Comparison of ENCODE assay signal across 8 cellular contexts in genomic region chr16:83898463-83899271, GRCh38. TPM values are rescaled to one million over a fixed set of nuclear protein-coding genes. Genes with fewer than 3 reads are reported as not detected.
A peak's percentile ranks its signal among the peaks of the same experiment; 100 is the strongest.
DNase-seq lines count a peak whose midpoint lies in the region; ATAC-seq and TF ChIP-seq lines count a peak whose summit lies in the region.

Gene MLYCD (plus strand): TSS chr16:83899115. CDS start chr16:83899145, 30 bp downstream.

- H2BK120ac ChIP-seq in mesenchymal stem cell (ENCODE audit: low read depth, low read length) = no peak within 1 kb of the TSS

- peak within 1 kb of the TSS; percentile 31 for H3K27ac ChIP-seq in effector memory CD4-positive, alpha-beta T cell (ENCODE audit: insufficient read depth, low read length, poor library complexity, severe bottlenecking)
- H3K27ac ChIP-seq in mesenchymal stem cell (ENCODE audit: low read length, poor library complexity, severe bottlenecking) = peak within 1 kb of the TSS; percentile 17

- H4K91ac ChIP-seq in mesenchymal stem cell (ENCODE audit: low read length) = peak within 1 kb of the TSS; percentile 80

- H3K27me3 ChIP-seq in BE2C (no peaks in the 10 kb centered on the region), mesenchymal stem cell (ENCODE audit: control insufficient read depth in 1 of 2, insufficient read depth in 1 of 2, low read length in 2 of 2) (no peaks in the 10 kb centered on the region)
- H3K27me3 ChIP-seq in effector memory CD4-positive, alpha-beta T cell (replicated peaks; ENCODE audit: control insufficient read depth, insufficient read depth, low read length, poor library complexity, severe bottlenecking) = no peaks in the 10 kb centered on the region

- no peaks in the 10 kb centered on the region for H3K36me3 ChIP-seq in BE2C
- H3K36me3 ChIP-seq in effector memory CD4-positive, alpha-beta T cell (ENCODE audit: control insufficient read depth, insufficient read depth, low read length) = no peaks in the 10 kb centered on the region
- peaks cover 0 to 3% of the 10 kb centered on the region in 2 experiments for H3K36me3 ChIP-seq in mesenchymal stem cell (ENCODE audit: control insufficient read depth in 1 of 2, insufficient read depth in 2 of 2, low read depth in 1 of 2, low read length in 2 of 2)

- peak; percentile 84 for DNase-seq in BE2C
- peak; percentile 46 for DNase-seq in NCI-H774 (lab: John Stamatoyannopoulos, UW)
- DNase-seq in activated CD8-positive, alpha-beta memory T cell treated with anti-CD3 and anti-CD28 coated beads for 4 hours (ENCODE audit: low read depth in 2 of 2) = peak; percentile 31 to 38
- DNase-seq in effector memory CD4-positive, alpha-beta T cell = peak; percentile 52 to 68 (median 57)
- DNase-seq in mesenchymal stem cell = peak; percentile 76
- peak; percentile 38 for DNase-seq in stimulated activated CD8-positive, alpha-beta memory T cell treated with anti-CD3 and anti-CD28 coated beads, Interleukin-12 subunit alpha, Interleukin-12 subunit beta, amount 100 ng/mL, for 24 hours (ENCODE audit: extremely low read depth)

- peak; percentile 95 for ATAC-seq in HG03139 (IDR thresholded peaks at IDR 0.05; ENCODE audit: unreplicated experiment)

- H3K9me3 ChIP-seq in BE2C = no peaks in the 10 kb centered on the region
- no peaks in the 10 kb centered on the region for H3K9me3 ChIP-seq in effector memory CD4-positive, alpha-beta T cell (ENCODE audit: control insufficient read depth, low read length)
- H3K9me3 ChIP-seq in mesenchymal stem cell (ENCODE audit: control insufficient read depth, low read length) = no peaks in the 10 kb centered on the region

- peak; percentile 71 for TF ChIP-seq POLR2A in GM18951 (IDR thresholded peaks at IDR 0.05; ENCODE audit: extremely low read depth, insufficient read depth, insufficient read length)

- H3K4ac ChIP-seq in mesenchymal stem cell (ENCODE audit: low read depth in 1 of 2, low read length in 2 of 2) = peak within 1 kb of the TSS; percentile 30 to 37

- H2AFZ ChIP-seq in mesenchymal stem cell (ENCODE audit: low read depth, low read length) = peak within 1 kb of the TSS; percentile 97

- no peak for TF ChIP-seq CTCF in BE2C (IDR thresholded peaks at IDR 0.05; ENCODE audit: low read depth, low read length)

- peak within 1 kb of the TSS in 1 of 2 experiments; percentile 95 for H3K14ac ChIP-seq in mesenchymal stem cell (ENCODE audit: low read length in 2 of 2)

- peak within 1 kb of the TSS; percentile 85 for H2BK15ac ChIP-seq in mesenchymal stem cell (ENCODE audit: low read depth, poor library complexity, severe bottlenecking)

- H3K4me1 ChIP-seq in BE2C = no peaks in the 10 kb centered on the region; the same call in none of the 2 replicates
- peaks cover 7% of the 10 kb centered on the region for H3K4me1 ChIP-seq in effector memory CD4-positive, alpha-beta T cell (ENCODE audit: control insufficient read depth, insufficient read depth, low read length, poor library complexity, severe bottlenecking)
- H3K4me1 ChIP-seq in mesenchymal stem cell (ENCODE audit: control insufficient read depth, insufficient read depth, low read depth, low read length) = peaks cover 9% of the 10 kb centered on the region

- H3K23ac ChIP-seq in mesenchymal stem cell (ENCODE audit: low read length in 2 of 2) = peak within 1 kb of the TSS in 1 of 2 experiments; percentile 96

- H2BK12ac ChIP-seq in mesenchymal stem cell (ENCODE audit: low read length in 2 of 2) = peak within 1 kb of the TSS in 1 of 2 experiments; percentile 72

- H3K9ac ChIP-seq in mesenchymal stem cell (ENCODE audit: low read length) = peak within 1 kb of the TSS; percentile 86

- WGBS in mesenchymal stem cell = 22% methylated on average over 24 of the region's 69 CpGs

- peak within 1 kb of the TSS; percentile 74 to 87 for H3K18ac ChIP-seq in mesenchymal stem cell (ENCODE audit: low read depth in 1 of 2, low read length in 2 of 2)

- peak within 1 kb of the TSS; percentile 92 for H3K4me2 ChIP-seq in mesenchymal stem cell (ENCODE audit: low read length, poor library complexity, severe bottlenecking)

- H3K4me3 ChIP-seq in BE2C (ENCODE audit: low read depth, low read length) (peak within 1 kb of the TSS; percentile 61), mesenchymal stem cell (ENCODE audit: insufficient read depth in 1 of 2, low read depth in 1 of 2, low read length in 2 of 2) (peak within 1 kb of the TSS; percentile 86 to 95)
- peak within 1 kb of the TSS; percentile 77 for H3K4me3 ChIP-seq in effector memory CD4-positive, alpha-beta T cell (ENCODE audit: insufficient read depth, low read depth, low read length, poor library complexity, severe bottlenecking)

- peaks cover 14% of the 10 kb centered on the region for H3K79me1 ChIP-seq in mesenchymal stem cell (replicated peaks; ENCODE audit: low read length, poor library complexity, severe bottlenecking)

- peak within 1 kb of the TSS; percentile 82 for H4K8ac ChIP-seq in mesenchymal stem cell (ENCODE audit: low read length)

- H2AK5ac ChIP-seq in mesenchymal stem cell (ENCODE audit: low read length, severe bottlenecking) = no peak within 1 kb of the TSS

- in situ Hi-C loops in GM18951 (cut with MboI; ENCODE audit: low sequenced_read_pairs, unreplicated experiment) = no loop called here

- no peak within 1 kb of the TSS for H2BK5ac ChIP-seq in mesenchymal stem cell (ENCODE audit: low read depth, low read length, poor library complexity, severe bottlenecking)

RNA-seq across cellular contexts. Expression of gene MLYCD, which starts in this region (rescaled TPM):
- 1.8 TPM for polyA plus RNA-seq in BE2C (2012; ENCODE audit: insufficient read depth, insufficient read length, low read depth)
- polyA plus RNA-seq in mesenchymal stem cell (2013, experiment 1 of 2) = 1.3 TPM
- 1.2 TPM for polyA plus RNA-seq in mesenchymal stem cell (2013, experiment 2 of 2)

Comparison
In these comparisons a context has a peak if more than half of its experiments do, and no peak if none do; other contexts are left out.
1. Peak in every context shown above with its lines: DNase-seq, ATAC-seq, H3K4me3 ChIP-seq and H3K27ac ChIP-seq.